ENCODE assay signal across 12 cellular contexts in genomic region chr3:31562525-31562924, GRCh38. TPM values are rescaled to one million over a fixed set of nuclear protein-coding genes. Genes with fewer than 3 reads are reported as not detected.
DNase-seq lines count a peak whose midpoint lies in the region; ATAC-seq, FAIRE-seq and TF ChIP-seq lines count a peak whose summit lies in the region.
"Had no signal": no experiment of that assay in that cellular context is flagged by ENCODE, and none has a peak within 500 bp of the region (broad histone marks: within the 10 kb centered on the region; RNA-seq: fewer than 3 reads in every experiment).

No MANE protein-coding gene starts in this region.

- WGBS in endodermal cell (ENCODE audit: insufficient coverage in 1 of 2, insufficient read length in 1 of 2), 2 experiments = 81 to 95% methylated on average over 3 to 8 of the region's 8 CpGs

- no peak for FAIRE-seq in urothelium cell line (lab: Jason Lieb, UNC)

- no peaks in the 10 kb centered on the region for H3K27me3 Mint-ChIP-seq in WTC11 (ENCODE audit: low read depth)
- no peaks in the 10 kb centered on the region for H3K27me3 Mint-ChIP-seq in endodermal cell (ENCODE audit: insufficient read depth)
- H3K27me3 Mint-ChIP-seq in chondrocyte (ENCODE audit: low read depth) = no peaks in the 10 kb centered on the region
- H3K27me3 Mint-ChIP-seq: memory B cell had no signal

- no peaks in the 10 kb centered on the region for H3K27me3 ChIP-seq in endodermal cell (ENCODE audit: control insufficient read depth, insufficient read depth, low read length, poor library complexity, severe bottlenecking)

- no peak overlapping the region for H3K4me3 Mint-ChIP-seq in WTC11
- H3K4me3 Mint-ChIP-seq in endodermal cell = no peak overlapping the region
- H3K4me3 Mint-ChIP-seq in chondrocyte (ENCODE audit: unreplicated experiment) = no peak overlapping the region
- H3K4me3 Mint-ChIP-seq: memory B cell had no signal

- H3K27ac ChIP-seq in endodermal cell (ENCODE audit: low read depth, low read length) = no peak overlapping the region

- no peaks in the 10 kb centered on the region for H3K9me3 Mint-ChIP-seq in WTC11
- H3K9me3 Mint-ChIP-seq in endodermal cell = no peaks in the 10 kb centered on the region
- H3K9me3 Mint-ChIP-seq in chondrocyte (ENCODE audit: low read depth) = peaks cover 22% of the 10 kb centered on the region

- POLR2A ChIA-PET in WTC11 (lab: Charles Lee) = interaction anchor here (0.9 to 1.2 kb wide), 2 partner anchors 30 to 31 kb away, joined by 3 to 4 read pairs; partner anchors contain the start of gene STT3B

- H3K36me3 Mint-ChIP-seq in WTC11 (no peaks in the 10 kb centered on the region), endodermal cell (ENCODE audit: low read depth) (no peaks in the 10 kb centered on the region), chondrocyte (ENCODE audit: low read depth) (peaks cover 2% of the 10 kb centered on the region)

- DNase-seq in activated CD8-positive, alpha-beta memory T cell treated with anti-CD3 and anti-CD28 coated beads, Interleukin-2, amount 50 U/mL, for 4 hours = peak; percentile 38
- no peak for DNase-seq in activated CD8-positive, alpha-beta memory T cell treated with anti-CD3 and anti-CD28 coated beads, Interleukin-2, amount 50 U/mL, for 48 hours
- DNase-seq in WTC11 (ENCODE audit: low spot score) (peak; percentile 85), endodermal cell (peak; percentile 92), chondrocyte (ENCODE audit: low spot score) (no peak), urothelium cell line (ENCODE audit: low spot score) (no peak), NCI-H510A treated with DMSO at 0.1 percent for 48 hours (lab: John Stamatoyannopoulos, UW) (no peak)
- peak; percentile 9 for DNase-seq in stimulated activated CD8-positive, alpha-beta memory T cell treated with anti-CD3 and anti-CD28 coated beads, Interleukin-4, amount 100 ng/mL, for 24 hours (ENCODE audit: low read depth)
- DNase-seq: ACHN, NCI-H1436 treated with DMSO at 0.1 percent for 48 hours had no signal

- CTCF ChIA-PET in WTC11 (lab: Charles Lee) = interaction anchor here (0.5 to 1.9 kb wide), 23 partner anchors 9 to 619 kb away, joined by 3 to 38 read pairs (median 4); partner anchors contain the start of gene STT3B

- peak overlapping the region; percentile 56 for H3K4me3 ChIP-seq in endodermal cell (ENCODE audit: low read length)

- no peak overlapping the region for H3K9ac ChIP-seq in endodermal cell (ENCODE audit: extremely low read depth, low read length, poor library complexity, severe bottlenecking)

- peak; percentile 92 for ATAC-seq in WTC11
- ATAC-seq: sciatic nerve had no signal

- H3K27ac Mint-ChIP-seq in WTC11 (peak overlapping the region; percentile 78; the same call in 1 of the 2 replicates), endodermal cell (peak overlapping the region; percentile 89), chondrocyte (ENCODE audit: unreplicated experiment) (no peak overlapping the region)
- H3K27ac Mint-ChIP-seq: memory B cell had no signal

- no peak; the same call in 1 of the 2 replicates for TF ChIP-seq CTCF in WTC11 (IDR thresholded peaks at IDR 0.05)
- peak; percentile 76 for TF ChIP-seq CTCF in endodermal cell (conservative IDR thresholded peaks at IDR 0.05)
- TF ChIP-seq CTCF in chondrocyte (IDR thresholded peaks at IDR 0.05) = no peak

- H3K4me1 Mint-ChIP-seq in WTC11 (peaks cover 65% of the 10 kb centered on the region), endodermal cell (peaks cover 66% of the 10 kb centered on the region), chondrocyte (ENCODE audit: low read depth) (peaks cover 26% of the 10 kb centered on the region)

- peaks cover 27% of the 10 kb centered on the region for H3K4me1 ChIP-seq in endodermal cell (ENCODE audit: control insufficient read depth, insufficient read depth, low read length)

- no peaks in the 10 kb centered on the region for H3K36me3 ChIP-seq in endodermal cell (ENCODE audit: control insufficient read depth, insufficient read depth, low read length)

- no peaks in the 10 kb centered on the region for H3K9me3 ChIP-seq in endodermal cell (ENCODE audit: control insufficient read depth, low read length)

TF ChIP-seq in WTC11, 78 proteins besides CTCF, POLR2A, EP300 and RAD21:
- TF ChIP-seq ZNF263 (CRISPR knock-in tag; IDR thresholded peaks at IDR 0.05; ENCODE audit: low read depth) (no peak), ZNF281 (CRISPR knock-in tag; IDR thresholded peaks at IDR 0.05) (no peak), ATF3 (CRISPR knock-in tag; conservative IDR thresholded peaks at IDR 0.05) (no peak), ZNF138 (CRISPR knock-in tag; conservative IDR thresholded peaks at IDR 0.05) (no peak), MAX (CRISPR knock-in tag; IDR thresholded peaks at IDR 0.05) (no peak)

RNA-seq across cellular contexts. Expression of gene STT3B, which starts 29.8 kb away (rescaled TPM):
- total RNA-seq in WTC11 (2021) = 103 to 107 TPM (median 105 TPM) in 3 replicates
- total RNA-seq in endodermal cell = 100 to 1,000 TPM; 126 to 199 TPM
- 150 TPM for polyA plus RNA-seq in endodermal cell (2013, experiment 1 of 2)
- polyA plus RNA-seq in endodermal cell (2013, experiment 2 of 2) = 160 TPM
- 113 to 119 TPM (median 118 TPM) in 3 replicates for total RNA-seq in chondrocyte

Comparison
In these comparisons a context has a peak if more than half of its experiments do, and no peak if none do; other contexts are left out.
1. DNase-seq: peak in activated CD8-positive, alpha-beta memory T cell treated with anti-CD3 and anti-CD28 coated beads, Interleukin-2, amount 50 U/mL, for 4 hours (single experiment), WTC11 (single experiment), endodermal cell (single experiment) and stimulated activated CD8-positive, alpha-beta memory T cell treated with anti-CD3 and anti-CD28 coated beads, Interleukin-4, amount 100 ng/mL, for 24 hours (single experiment); none in activated CD8-positive, alpha-beta memory T cell treated with anti-CD3 and anti-CD28 coated beads, Interleukin-2, amount 50 U/mL, for 48 hours (single experiment), chondrocyte (single experiment), urothelium cell line (single experiment) and NCI-H510A treated with DMSO at 0.1 percent for 48 hours (single experiment).